14 cellular contexts compared by ENCODE assay signal in the genomic region with DNA sequence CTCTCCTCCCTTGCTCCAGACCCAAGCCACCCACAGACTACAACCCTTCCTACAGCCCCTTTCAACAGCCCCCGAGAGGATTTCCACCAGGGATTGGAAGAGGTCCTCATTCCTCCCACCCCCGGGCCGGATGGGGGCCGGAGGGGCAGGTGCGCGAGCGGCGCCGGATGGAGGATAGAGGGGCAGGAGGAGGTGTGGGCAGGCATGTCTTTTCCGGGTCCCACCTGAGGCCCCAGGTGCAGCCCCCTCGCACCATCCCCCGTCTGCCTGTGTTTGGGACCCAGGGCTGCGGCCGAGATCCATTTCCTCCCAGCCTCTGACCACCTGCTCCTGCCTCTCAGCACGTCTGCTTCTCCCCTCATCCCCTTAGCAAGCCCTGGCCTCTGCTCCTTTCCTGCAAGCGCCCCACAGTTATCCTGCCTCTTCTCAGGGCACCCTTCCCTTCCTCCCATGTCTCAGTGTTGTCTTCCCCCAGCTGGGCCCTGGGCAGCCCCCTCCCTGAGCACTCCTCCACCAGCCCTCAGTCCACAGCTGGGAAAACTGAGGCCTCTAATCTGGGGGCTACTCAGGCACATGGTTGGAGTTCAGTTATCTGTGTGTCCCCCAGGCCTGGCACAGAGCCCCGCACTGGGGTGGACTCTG. TPM values are rescaled to one million over a fixed set of nuclear protein-coding genes. Genes with fewer than 3 reads are reported as not detected.
DNase-seq lines count a peak whose midpoint lies in the region; TF ChIP-seq lines count a peak whose summit lies in the region.
"Had no signal": no experiment of that assay in that cellular context is flagged by ENCODE, and none has a peak within 500 bp of the region (broad histone marks: within the 10 kb centered on the region; RNA-seq: fewer than 3 reads in every experiment).

No MANE protein-coding gene starts in this region.

- WGBS in endodermal cell (ENCODE audit: insufficient coverage in 1 of 2, insufficient read length in 1 of 2), 2 experiments: 82 to 84% methylated on average over 6 to 17 of the region's 17 CpGs

- H3K27me3 ChIP-seq in KMS-11 (ENCODE audit: insufficient read depth, low read depth) (peaks cover 3% of the 10 kb centered on the region; the same call in 1 of the 2 replicates), endodermal cell (ENCODE audit: control insufficient read depth, insufficient read depth, low read length, poor library complexity, severe bottlenecking) (no peaks in the 10 kb centered on the region), skeletal muscle tissue (ENCODE audit: control insufficient read depth in 3 of 3, insufficient read depth in 3 of 3, low read length in 3 of 3) (no peaks in the 10 kb centered on the region)
- H3K27me3 ChIP-seq: tibial artery had no signal

- H3K36me3 ChIP-seq in KMS-11 (ENCODE audit: insufficient read depth): no peaks in the 10 kb centered on the region
- no peaks in the 10 kb centered on the region for H3K36me3 ChIP-seq in endodermal cell (ENCODE audit: control insufficient read depth, insufficient read depth, low read length)
- H3K36me3 ChIP-seq in skeletal muscle tissue (ENCODE audit: control insufficient read depth in 3 of 3, insufficient read depth in 3 of 3, low read length in 3 of 3): no peaks in the 10 kb centered on the region
- H3K36me3 ChIP-seq: tibial artery, WERI-Rb-1 had no signal

- H3K4me3 ChIP-seq in KMS-11 (IDR thresholded peaks at IDR 0.05; ENCODE audit: insufficient read depth, low read depth, low read length) (no peak overlapping the region), endodermal cell (ENCODE audit: low read length) (no peak overlapping the region), skeletal muscle tissue (ENCODE audit: low read length in 3 of 3) (no peak overlapping the region)
- H3K4me3 ChIP-seq: smooth muscle cell, tibial artery had no signal

- H3K4me2 ChIP-seq in KMS-11: 0 out of 2 replicates have a peak overlapping the region, but pooled peaks have one; percentile 72

- H3K79me2 ChIP-seq in KMS-11 (ENCODE audit: insufficient read depth, low read depth): no peaks in the 10 kb centered on the region

- TF ChIP-seq CTCF in KMS-11 (conservative IDR thresholded peaks at IDR 0.05; ENCODE audit: low read depth, low read length): no peak
- TF ChIP-seq CTCF in endodermal cell (conservative IDR thresholded peaks at IDR 0.05): no peak

- no peak overlapping the region for H3K9ac ChIP-seq in KMS-11
- H3K9ac ChIP-seq in endodermal cell (ENCODE audit: extremely low read depth, low read length, poor library complexity, severe bottlenecking): no peak overlapping the region
- peak overlapping the region in 2 of 3 donors; percentile 21 to 50 for H3K9ac ChIP-seq in skeletal muscle tissue (ENCODE audit: low read depth in 1 of 3, low read length in 3 of 3)

- no peak for DNase-seq in activated CD4-positive, alpha-beta memory T cell treated with anti-CD3 and anti-CD28 coated beads for 36 hours
- DNase-seq in activated CD4-positive, alpha-beta memory T cell treated with anti-CD3 and anti-CD28 coated beads, Interleukin-2, amount 10 ng/mL, durations not matched to agents 7 days and 5 days: no peak
- peak; percentile 73 for DNase-seq in endodermal cell
- no peak for DNase-seq in NCI-H2171 treated with DMSO at 0.1 percent for 48 hours (lab: John Stamatoyannopoulos, UW)
- no peak for DNase-seq in cerebellar nuclear complex (lab: John Stamatoyannopoulos, UW)
- DNase-seq in activated CD4-positive, alpha-beta T cell treated with anti-CD3 and anti-CD28 coated beads, Interleukin-2, amount 50 U/mL, for 48 hours: no peak
- DNase-seq: HFFc6, WERI-Rb-1 had no signal

- no peaks in the 10 kb centered on the region for H3K36me3 Mint-ChIP-seq in activated CD4-positive, alpha-beta memory T cell treated with anti-CD3 and anti-CD28 coated beads for 36 hours
- H3K36me3 Mint-ChIP-seq in activated CD4-positive, alpha-beta memory T cell treated with anti-CD3 and anti-CD28 coated beads, Interleukin-2, amount 10 ng/mL, durations not matched to agents 7 days and 5 days (ENCODE audit: low read depth): no peaks in the 10 kb centered on the region
- no peaks in the 10 kb centered on the region for H3K36me3 Mint-ChIP-seq in endodermal cell (ENCODE audit: low read depth)

- POLR2A ChIA-PET in activated CD4-positive, alpha-beta memory T cell treated with anti-CD3 and anti-CD28 coated beads for 36 hours (lab: Charles Lee): interaction anchor here (0.6 to 2.6 kb wide), 4 partner anchors 135 to 147 kb away, joined by 3 to 18 read pairs (median 4); partner anchors contain the start of gene RPL3
- POLR2A ChIA-PET in activated CD4-positive, alpha-beta memory T cell treated with anti-CD3 and anti-CD28 coated beads, Interleukin-2, amount 10 ng/mL, durations not matched to agents 7 days and 5 days (lab: Charles Lee): interaction anchor here (0.6 to 9.8 kb wide), 5 partner anchors 10 to 145 kb away, joined by 3 to 134 read pairs (median 4); partner anchors contain the start of gene RPL3

- CTCF ChIA-PET in activated CD4-positive, alpha-beta memory T cell treated with anti-CD3 and anti-CD28 coated beads for 36 hours (lab: Charles Lee): interaction anchor here (0.6 to 6.2 kb wide), 45 partner anchors 8 to 357 kb away, joined by 3 to 113 read pairs (median 5); partner anchors contain the start of genes CBX7 and RPL3
- CTCF ChIA-PET in activated CD4-positive, alpha-beta memory T cell treated with anti-CD3 and anti-CD28 coated beads, Interleukin-2, amount 10 ng/mL, durations not matched to agents 7 days and 5 days (lab: Charles Lee): interaction anchor here (0.6 to 7.0 kb wide), 25 partner anchors 8 to 358 kb away, joined by 3 to 115 read pairs (median 4); partner anchors contain the start of genes PDGFB and RPL3

- H3K4me1 Mint-ChIP-seq in activated CD4-positive, alpha-beta memory T cell treated with anti-CD3 and anti-CD28 coated beads for 36 hours (ENCODE audit: low read depth): peaks cover 40% of the 10 kb centered on the region
- H3K4me1 Mint-ChIP-seq in activated CD4-positive, alpha-beta memory T cell treated with anti-CD3 and anti-CD28 coated beads, Interleukin-2, amount 10 ng/mL, durations not matched to agents 7 days and 5 days: peaks cover 37% of the 10 kb centered on the region
- H3K4me1 Mint-ChIP-seq in endodermal cell: peaks cover 48% of the 10 kb centered on the region

- no peaks in the 10 kb centered on the region for H4K20me1 ChIP-seq in KMS-11 (ENCODE audit: insufficient read depth)

- no peak overlapping the region for H3K27ac ChIP-seq in KMS-11
- H3K27ac ChIP-seq in endodermal cell (ENCODE audit: low read depth, low read length): no peak overlapping the region
- H3K27ac ChIP-seq in skeletal muscle tissue (ENCODE audit: low read depth, low read length): no peak overlapping the region
- H3K27ac ChIP-seq: tibial artery, WERI-Rb-1 had no signal

- no peak overlapping the region for H2AFZ ChIP-seq in KMS-11 (ENCODE audit: low read depth)

- H3K9me3 ChIP-seq in endodermal cell (ENCODE audit: control insufficient read depth, low read length) (no peaks in the 10 kb centered on the region), skeletal muscle tissue (ENCODE audit: control insufficient read depth in 3 of 3, low read length in 3 of 3) (no peaks in the 10 kb centered on the region)
- H3K9me3 ChIP-seq: tibial artery had no signal

- peaks cover 5% of the 10 kb centered on the region for H3K4me1 ChIP-seq in KMS-11 (ENCODE audit: low read depth, poor library complexity, severe bottlenecking)
- peaks cover 28% of the 10 kb centered on the region for H3K4me1 ChIP-seq in endodermal cell (ENCODE audit: control insufficient read depth, insufficient read depth, low read length)
- peaks cover 50 to 55% (median 54%) of the 10 kb centered on the region in 3 donors for H3K4me1 ChIP-seq in skeletal muscle tissue (ENCODE audit: control insufficient read depth in 3 of 3, insufficient read depth in 3 of 3, low read length in 3 of 3)

- H3K27ac Mint-ChIP-seq in activated CD4-positive, alpha-beta memory T cell treated with anti-CD3 and anti-CD28 coated beads for 36 hours: peak overlapping the region; percentile 42
- no peak overlapping the region for H3K27ac Mint-ChIP-seq in activated CD4-positive, alpha-beta memory T cell treated with anti-CD3 and anti-CD28 coated beads, Interleukin-2, amount 10 ng/mL, durations not matched to agents 7 days and 5 days
- H3K27ac Mint-ChIP-seq in endodermal cell: peak overlapping the region; percentile 87
- H3K27ac Mint-ChIP-seq: activated T-helper 17 cell treated with anti-CD3 and anti-CD28 coated beads, Interleukin-2, amount 50 U/mL, for 72 hours; HFFc6 had no signal

- intact Hi-C loops in activated CD4-positive, alpha-beta memory T cell treated with anti-CD3 and anti-CD28 coated beads for 36 hours (cut with micrococcal nuclease): loop anchor here (1.0 to 5.0 kb wide), 3 partner anchors 36 to 361 kb away; partner anchors contain the start of gene RPS19BP1

- H3K27me3 Mint-ChIP-seq in activated CD4-positive, alpha-beta memory T cell treated with anti-CD3 and anti-CD28 coated beads for 36 hours: peaks cover 1% of the 10 kb centered on the region
- H3K27me3 Mint-ChIP-seq in activated CD4-positive, alpha-beta memory T cell treated with anti-CD3 and anti-CD28 coated beads, Interleukin-2, amount 10 ng/mL, durations not matched to agents 7 days and 5 days: peaks cover 26% of the 10 kb centered on the region
- H3K27me3 Mint-ChIP-seq in endodermal cell (ENCODE audit: insufficient read depth): no peaks in the 10 kb centered on the region
- H3K27me3 Mint-ChIP-seq: activated T-helper 17 cell treated with anti-CD3 and anti-CD28 coated beads, Interleukin-2, amount 50 U/mL, for 72 hours had no signal

- no peak overlapping the region for H3K4me3 Mint-ChIP-seq in activated CD4-positive, alpha-beta memory T cell treated with anti-CD3 and anti-CD28 coated beads for 36 hours
- H3K4me3 Mint-ChIP-seq in activated CD4-positive, alpha-beta memory T cell treated with anti-CD3 and anti-CD28 coated beads, Interleukin-2, amount 10 ng/mL, durations not matched to agents 7 days and 5 days: no peak overlapping the region
- no peak overlapping the region for H3K4me3 Mint-ChIP-seq in endodermal cell

- no peaks in the 10 kb centered on the region for H3K9me3 Mint-ChIP-seq in activated CD4-positive, alpha-beta memory T cell treated with anti-CD3 and anti-CD28 coated beads for 36 hours
- H3K9me3 Mint-ChIP-seq in activated CD4-positive, alpha-beta memory T cell treated with anti-CD3 and anti-CD28 coated beads, Interleukin-2, amount 10 ng/mL, durations not matched to agents 7 days and 5 days: no peaks in the 10 kb centered on the region
- H3K9me3 Mint-ChIP-seq in endodermal cell: no peaks in the 10 kb centered on the region
- H3K9me3 Mint-ChIP-seq: activated T-helper 17 cell treated with anti-CD3 and anti-CD28 coated beads, Interleukin-2, amount 50 U/mL, for 72 hours; HFFc6; neural crest cell had no signal

RNA-seq across cellular contexts. Expression of gene CBX7, which starts 19.3 kb away (rescaled TPM):
- 10 to 100 TPM; 35.7 to 37.7 TPM for total RNA-seq in activated CD4-positive, alpha-beta memory T cell treated with anti-CD3 and anti-CD28 coated beads for 36 hours
- total RNA-seq in activated CD4-positive, alpha-beta memory T cell treated with anti-CD3 and anti-CD28 coated beads, Interleukin-2, amount 10 ng/mL, durations not matched to agents 7 days and 5 days: 10 to 100 TPM; 24.9 to 25.0 TPM
- 10 to 100 TPM; 14.2 to 22.0 TPM for total RNA-seq in endodermal cell
- polyA plus RNA-seq in endodermal cell (2013, experiment 1 of 2): 6.0 TPM
- 5.8 TPM for polyA plus RNA-seq in endodermal cell (2013, experiment 2 of 2)
- total RNA-seq in skeletal muscle tissue: 4.7 TPM

Comparison
In these comparisons a context has a peak if more than half of its experiments do, and no peak if none do; other contexts are left out.
1. H3K9ac ChIP-seq: peak in skeletal muscle tissue (2 of 3); none in KMS-11 (single experiment) and endodermal cell (single experiment).